In the genomic region with DNA sequence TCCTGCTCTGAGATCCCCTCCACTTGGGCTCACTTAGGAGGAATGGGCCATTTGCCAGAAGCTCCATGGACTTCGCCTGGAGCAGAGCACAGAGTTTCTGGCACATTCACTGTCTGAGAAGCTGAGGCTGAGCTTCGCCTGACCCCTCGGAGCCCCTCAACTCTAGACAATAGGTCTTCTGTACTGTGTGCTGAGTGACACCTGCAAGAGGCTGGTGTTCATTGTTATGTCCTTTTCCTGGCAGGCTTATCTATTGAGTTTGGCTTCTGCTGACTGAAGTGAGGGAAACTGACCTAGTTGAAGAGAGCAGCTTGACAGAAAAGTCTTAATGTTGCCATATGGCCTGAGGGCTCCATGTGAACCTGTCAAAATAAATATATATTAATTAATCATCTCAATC, we compare ENCODE assay signal across 1 cellular context.
TF ChIP-seq lines count a peak whose summit lies in the region.

No MANE protein-coding gene starts in this region.

TF ChIP-seq in HepG2, 621 proteins besides CTCF, POLR2A, EP300 and RAD21:
- TF ChIP-seq IKZF4 (CRISPR knock-in tag; IDR thresholded peaks at IDR 0.05; ENCODE audit: borderline replicate concordance, low read depth, not compliant biosample characterization) (no peak), ELF4 (CRISPR knock-in tag; IDR thresholded peaks at IDR 0.05; ENCODE audit: borderline replicate concordance) (no peak), ZNF44 (CRISPR knock-in tag; IDR thresholded peaks at IDR 0.05) (no peak), GATAD2A (CRISPR knock-in tag; IDR thresholded peaks at IDR 0.05) (0 out of 2 replicates have a peak, but pooled peaks have one; percentile 35), SNAPC2 (CRISPR knock-in tag; IDR thresholded peaks at IDR 0.05) (no peak), ZNF331 (CRISPR knock-in tag; IDR thresholded peaks at IDR 0.05) (no peak), FOXA3 (CRISPR knock-in tag; IDR thresholded peaks at IDR 0.05) (no peak), ZNF235 (CRISPR knock-in tag; IDR thresholded peaks at IDR 0.05; ENCODE audit: borderline replicate concordance) (no peak), ZFP1 (CRISPR knock-in tag; IDR thresholded peaks at IDR 0.05) (no peak), ATAD3A (CRISPR knock-in tag; IDR thresholded peaks at IDR 0.05) (no peak), ZNF766 (CRISPR knock-in tag; IDR thresholded peaks at IDR 0.05; ENCODE audit: borderline replicate concordance) (no peak), ATRX (CRISPR knock-in tag; IDR thresholded peaks at IDR 0.05; ENCODE audit: borderline replicate concordance) (no peak), IRF2 (CRISPR knock-in tag; IDR thresholded peaks at IDR 0.05) (no peak), JDP2 (CRISPR knock-in tag; IDR thresholded peaks at IDR 0.05; ENCODE audit: borderline replicate concordance) (no peak), ZNF720 (CRISPR knock-in tag; IDR thresholded peaks at IDR 0.05) (no peak), SOX5 (CRISPR knock-in tag; IDR thresholded peaks at IDR 0.05; ENCODE audit: borderline replicate concordance) (peak; percentile 76), ZNF17 (CRISPR knock-in tag; IDR thresholded peaks at IDR 0.05) (no peak), SOX13 (IDR thresholded peaks at IDR 0.05) (no peak), SOX13 (CRISPR knock-in tag; conservative IDR thresholded peaks at IDR 0.05 in 1 of 2, IDR thresholded peaks at IDR 0.05 in 1 of 2) (peak in 1 of 2 experiments; percentile 85; a peak in 2 of 4 replicates), ZNF788 (CRISPR knock-in tag; IDR thresholded peaks at IDR 0.05; ENCODE audit: borderline replicate concordance) (no peak), FOXC1 (CRISPR knock-in tag; IDR thresholded peaks at IDR 0.05; ENCODE audit: borderline replicate concordance) (no peak), SOX6 (IDR thresholded peaks at IDR 0.05) (no peak), SOX6 (CRISPR knock-in tag; IDR thresholded peaks at IDR 0.05) (peak; percentile 61), HNRNPL (IDR thresholded peaks at IDR 0.05; ENCODE audit: low read depth, low read length) (no peak), ZMYM2 (CRISPR knock-in tag; IDR thresholded peaks at IDR 0.05) (no peak)
- TF ChIP-seq, protein P1, sequence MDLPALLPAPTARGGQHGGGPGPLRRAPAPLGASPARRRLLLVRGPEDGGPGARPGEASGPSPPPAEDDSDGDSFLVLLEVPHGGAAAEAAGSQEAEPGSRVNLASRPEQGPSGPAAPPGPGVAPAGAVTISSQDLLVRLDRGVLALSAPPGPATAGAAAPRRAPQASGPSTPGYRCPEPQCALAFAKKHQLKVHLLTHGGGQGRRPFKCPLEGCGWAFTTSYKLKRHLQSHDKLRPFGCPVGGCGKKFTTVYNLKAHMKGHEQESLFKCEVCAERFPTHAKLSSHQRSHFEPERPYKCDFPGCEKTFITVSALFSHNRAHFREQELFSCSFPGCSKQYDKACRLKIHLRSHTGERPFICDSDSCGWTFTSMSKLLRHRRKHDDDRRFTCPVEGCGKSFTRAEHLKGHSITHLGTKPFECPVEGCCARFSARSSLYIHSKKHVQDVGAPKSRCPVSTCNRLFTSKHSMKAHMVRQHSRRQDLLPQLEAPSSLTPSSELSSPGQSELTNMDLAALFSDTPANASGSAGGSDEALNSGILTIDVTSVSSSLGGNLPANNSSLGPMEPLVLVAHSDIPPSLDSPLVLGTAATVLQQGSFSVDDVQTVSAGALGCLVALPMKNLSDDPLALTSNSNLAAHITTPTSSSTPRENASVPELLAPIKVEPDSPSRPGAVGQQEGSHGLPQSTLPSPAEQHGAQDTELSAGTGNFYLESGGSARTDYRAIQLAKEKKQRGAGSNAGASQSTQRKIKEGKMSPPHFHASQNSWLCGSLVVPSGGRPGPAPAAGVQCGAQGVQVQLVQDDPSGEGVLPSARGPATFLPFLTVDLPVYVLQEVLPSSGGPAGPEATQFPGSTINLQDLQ (CRISPR knock-in tag; IDR thresholded peaks at IDR 0.05): no peak
- TF ChIP-seq, protein P2, sequence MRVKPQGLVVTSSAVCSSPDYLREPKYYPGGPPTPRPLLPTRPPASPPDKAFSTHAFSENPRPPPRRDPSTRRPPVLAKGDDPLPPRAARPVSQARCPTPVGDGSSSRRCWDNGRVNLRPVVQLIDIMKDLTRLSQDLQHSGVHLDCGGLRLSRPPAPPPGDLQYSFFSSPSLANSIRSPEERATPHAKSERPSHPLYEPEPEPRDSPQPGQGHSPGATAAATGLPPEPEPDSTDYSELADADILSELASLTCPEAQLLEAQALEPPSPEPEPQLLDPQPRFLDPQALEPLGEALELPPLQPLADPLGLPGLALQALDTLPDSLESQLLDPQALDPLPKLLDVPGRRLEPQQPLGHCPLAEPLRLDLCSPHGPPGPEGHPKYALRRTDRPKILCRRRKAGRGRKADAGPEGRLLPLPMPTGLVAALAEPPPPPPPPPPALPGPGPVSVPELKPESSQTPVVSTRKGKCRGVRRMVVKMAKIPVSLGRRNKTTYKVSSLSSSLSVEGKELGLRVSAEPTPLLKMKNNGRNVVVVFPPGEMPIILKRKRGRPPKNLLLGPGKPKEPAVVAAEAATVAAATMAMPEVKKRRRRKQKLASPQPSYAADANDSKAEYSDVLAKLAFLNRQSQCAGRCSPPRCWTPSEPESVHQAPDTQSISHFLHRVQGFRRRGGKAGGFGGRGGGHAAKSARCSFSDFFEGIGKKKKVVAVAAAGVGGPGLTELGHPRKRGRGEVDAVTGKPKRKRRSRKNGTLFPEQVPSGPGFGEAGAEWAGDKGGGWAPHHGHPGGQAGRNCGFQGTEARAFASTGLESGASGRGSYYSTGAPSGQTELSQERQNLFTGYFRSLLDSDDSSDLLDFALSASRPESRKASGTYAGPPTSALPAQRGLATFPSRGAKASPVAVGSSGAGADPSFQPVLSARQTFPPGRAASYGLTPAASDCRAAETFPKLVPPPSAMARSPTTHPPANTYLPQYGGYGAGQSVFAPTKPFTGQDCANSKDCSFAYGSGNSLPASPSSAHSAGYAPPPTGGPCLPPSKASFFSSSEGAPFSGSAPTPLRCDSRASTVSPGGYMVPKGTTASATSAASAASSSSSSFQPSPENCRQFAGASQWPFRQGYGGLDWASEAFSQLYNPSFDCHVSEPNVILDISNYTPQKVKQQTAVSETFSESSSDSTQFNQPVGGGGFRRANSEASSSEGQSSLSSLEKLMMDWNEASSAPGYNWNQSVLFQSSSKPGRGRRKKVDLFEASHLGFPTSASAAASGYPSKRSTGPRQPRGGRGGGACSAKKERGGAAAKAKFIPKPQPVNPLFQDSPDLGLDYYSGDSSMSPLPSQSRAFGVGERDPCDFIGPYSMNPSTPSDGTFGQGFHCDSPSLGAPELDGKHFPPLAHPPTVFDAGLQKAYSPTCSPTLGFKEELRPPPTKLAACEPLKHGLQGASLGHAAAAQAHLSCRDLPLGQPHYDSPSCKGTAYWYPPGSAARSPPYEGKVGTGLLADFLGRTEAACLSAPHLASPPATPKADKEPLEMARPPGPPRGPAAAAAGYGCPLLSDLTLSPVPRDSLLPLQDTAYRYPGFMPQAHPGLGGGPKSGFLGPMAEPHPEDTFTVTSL (CRISPR knock-in tag; IDR thresholded peaks at IDR 0.05; ENCODE audit: borderline replicate concordance): no peak
- TF ChIP-seq, protein P3, sequence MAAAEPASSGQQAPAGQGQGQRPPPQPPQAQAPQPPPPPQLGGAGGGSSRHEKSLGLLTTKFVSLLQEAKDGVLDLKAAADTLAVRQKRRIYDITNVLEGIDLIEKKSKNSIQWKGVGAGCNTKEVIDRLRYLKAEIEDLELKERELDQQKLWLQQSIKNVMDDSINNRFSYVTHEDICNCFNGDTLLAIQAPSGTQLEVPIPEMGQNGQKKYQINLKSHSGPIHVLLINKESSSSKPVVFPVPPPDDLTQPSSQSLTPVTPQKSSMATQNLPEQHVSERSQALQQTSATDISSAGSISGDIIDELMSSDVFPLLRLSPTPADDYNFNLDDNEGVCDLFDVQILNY (CRISPR knock-in tag; conservative IDR thresholded peaks at IDR 0.05): no peak
- TF ChIP-seq, protein P4, sequence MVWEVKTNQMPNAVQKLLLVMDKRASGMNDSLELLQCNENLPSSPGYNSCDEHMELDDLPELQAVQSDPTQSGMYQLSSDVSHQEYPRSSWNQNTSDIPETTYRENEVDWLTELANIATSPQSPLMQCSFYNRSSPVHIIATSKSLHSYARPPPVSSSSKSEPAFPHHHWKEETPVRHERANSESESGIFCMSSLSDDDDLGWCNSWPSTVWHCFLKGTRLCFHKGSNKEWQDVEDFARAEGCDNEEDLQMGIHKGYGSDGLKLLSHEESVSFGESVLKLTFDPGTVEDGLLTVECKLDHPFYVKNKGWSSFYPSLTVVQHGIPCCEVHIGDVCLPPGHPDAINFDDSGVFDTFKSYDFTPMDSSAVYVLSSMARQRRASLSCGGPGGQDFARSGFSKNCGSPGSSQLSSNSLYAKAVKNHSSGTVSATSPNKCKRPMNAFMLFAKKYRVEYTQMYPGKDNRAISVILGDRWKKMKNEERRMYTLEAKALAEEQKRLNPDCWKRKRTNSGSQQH (CRISPR knock-in tag; IDR thresholded peaks at IDR 0.05; ENCODE audit: low read depth): no peak
- TF ChIP-seq, protein P5, sequence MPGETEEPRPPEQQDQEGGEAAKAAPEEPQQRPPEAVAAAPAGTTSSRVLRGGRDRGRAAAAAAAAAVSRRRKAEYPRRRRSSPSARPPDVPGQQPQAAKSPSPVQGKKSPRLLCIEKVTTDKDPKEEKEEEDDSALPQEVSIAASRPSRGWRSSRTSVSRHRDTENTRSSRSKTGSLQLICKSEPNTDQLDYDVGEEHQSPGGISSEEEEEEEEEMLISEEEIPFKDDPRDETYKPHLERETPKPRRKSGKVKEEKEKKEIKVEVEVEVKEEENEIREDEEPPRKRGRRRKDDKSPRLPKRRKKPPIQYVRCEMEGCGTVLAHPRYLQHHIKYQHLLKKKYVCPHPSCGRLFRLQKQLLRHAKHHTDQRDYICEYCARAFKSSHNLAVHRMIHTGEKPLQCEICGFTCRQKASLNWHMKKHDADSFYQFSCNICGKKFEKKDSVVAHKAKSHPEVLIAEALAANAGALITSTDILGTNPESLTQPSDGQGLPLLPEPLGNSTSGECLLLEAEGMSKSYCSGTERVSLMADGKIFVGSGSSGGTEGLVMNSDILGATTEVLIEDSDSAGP (CRISPR knock-in tag; IDR thresholded peaks at IDR 0.05; ENCODE audit: borderline replicate concordance): no peak
TF ChIP-seq in HepG2: peak in this region for 4.
